18 cellular contexts compared by ENCODE assay signal in genomic region chrX:28920554-28920953, GRCh38.
A peak's percentile ranks its signal among the peaks of the same experiment; 100 is the strongest.
DNase-seq lines count a peak whose midpoint lies in the region; ATAC-seq and TF ChIP-seq lines count a peak whose summit lies in the region.
"Had no signal": no experiment of that assay in that cellular context is flagged by ENCODE, and none has a peak within 500 bp of the region (broad histone marks: within the 10 kb centered on the region; RNA-seq: fewer than 3 reads in every experiment).

No MANE protein-coding gene starts in this region.

- H3K9ac ChIP-seq in HCT116 (ENCODE audit: low read length), result no peak overlapping the region
- H3K9ac ChIP-seq: KMS-11 had no signal

- no peaks in the 10 kb centered on the region for H3K9me3 ChIP-seq in HCT116 (ENCODE audit: control insufficient read depth in 1 of 2, insufficient read depth in 1 of 2, low read depth in 1 of 2, low read length in 2 of 2)
- H3K9me3 ChIP-seq: stomach had no signal

- H3K27me3 Mint-ChIP-seq in osteocyte (ENCODE audit: unreplicated experiment), result no peaks in the 10 kb centered on the region

- DNase-seq in HCT116 (ENCODE audit: low read depth, low spot score), result no peak
- peak; percentile 88 for DNase-seq in NCI-H2107 treated with DMSO at 0.1 percent for 48 hours (lab: John Stamatoyannopoulos, UW; ENCODE audit: unreplicated experiment)
- DNase-seq in amniotic epithelial cell (ENCODE audit: low read depth), result peak; percentile 13
- DNase-seq in medulla oblongata (ENCODE audit: extremely low spot score), result peak; percentile 37
- DNase-seq in activated naive CD4-positive, alpha-beta T cell treated with anti-CD3 and anti-CD28 coated beads, Interleukin-2, amount 50 U/mL, for 72 hours (ENCODE audit: low spot score in 2 of 2), result no peak
- no peak for DNase-seq in osteocyte (ENCODE audit: extremely low spot score, unreplicated experiment)
- DNase-seq in omental fat pad (ENCODE audit: low spot score), result no peak
- DNase-seq: activated CD8-positive, alpha-beta memory T cell treated with anti-CD3 and anti-CD28 coated beads, Interleukin-2, amount 50 U/mL, for 4 hours; cortex of kidney; foreskin fibroblast; kidney; right cardiac atrium; stimulated activated CD4-positive, alpha-beta T cell treated with anti-CD3 and anti-CD28 coated beads, Interleukin-4, amount 100 ng/mL, for 24 hours; stomach had no signal

- ATAC-seq in HCT116, result no peak
- no peak for ATAC-seq in activated naive CD4-positive, alpha-beta T cell treated with anti-CD3 and anti-CD28 coated beads, Interleukin-2, amount 50 U/mL, for 72 hours
- no peak for ATAC-seq in HG02870 (IDR thresholded peaks at IDR 0.05; ENCODE audit: unreplicated experiment)
- no peak for ATAC-seq in omental fat pad (ENCODE audit: low FRiP score)
- ATAC-seq: right cardiac atrium had no signal

- H3K27ac ChIP-seq in HCT116 (ENCODE audit: low read depth, low read length), result no peak overlapping the region
- H3K27ac ChIP-seq: C4-2B, KMS-11, stomach, VCaP had no signal

- H3K9me2 ChIP-seq in HCT116 (ENCODE audit: insufficient read depth), result no peaks in the 10 kb centered on the region

- H2AFZ ChIP-seq in HCT116 (ENCODE audit: low read depth, low read length, poor library complexity, severe bottlenecking), result no peak overlapping the region

- BruUV-seq in HCT116 (replicated peaks; lab: Mats Ljungman, UMichigan), result TSS peak; percentile 7

- H3K79me2 ChIP-seq in HCT116 (ENCODE audit: insufficient read depth, low read length), result no peaks in the 10 kb centered on the region

- no peaks in the 10 kb centered on the region for H4K20me1 ChIP-seq in HCT116 (ENCODE audit: insufficient read depth)

- no peak for TF ChIP-seq POLR2A in HCT116 (IDR thresholded peaks at IDR 0.05; ENCODE audit: borderline replicate concordance, extremely low read depth, insufficient read depth, insufficient read length)

- TF ChIP-seq RAD21 in HCT116 (IDR thresholded peaks at IDR 0.05; ENCODE audit: low read depth), result no peak

- H3K4me2 ChIP-seq in HCT116 (ENCODE audit: low read length), result no peak overlapping the region
- H3K4me2 ChIP-seq: KMS-11 had no signal

- no peaks in the 10 kb centered on the region for H3K27me3 ChIP-seq in HCT116 (ENCODE audit: insufficient read depth, low read length)
- H3K27me3 ChIP-seq: stomach had no signal

- no peaks in the 10 kb centered on the region for H3K36me3 Mint-ChIP-seq in activated naive CD4-positive, alpha-beta T cell treated with anti-CD3 and anti-CD28 coated beads, Interleukin-2, amount 50 U/mL, for 72 hours
- no peaks in the 10 kb centered on the region for H3K36me3 Mint-ChIP-seq in osteocyte (ENCODE audit: unreplicated experiment)

- peaks cover 0 to 3% of the 10 kb centered on the region in 2 donors for H3K9me3 Mint-ChIP-seq in activated naive CD4-positive, alpha-beta T cell treated with anti-CD3 and anti-CD28 coated beads, Interleukin-2, amount 50 U/mL, for 72 hours
- H3K9me3 Mint-ChIP-seq in osteocyte (ENCODE audit: unreplicated experiment), result no peaks in the 10 kb centered on the region

- RAD21 ChIA-PET in HCT116 (lab: Charles Lee; ENCODE audit: low non-redundant PET in 1 of 2, low total read pairs in 2 of 2, uncharacterized antibody in 2 of 2, unreplicated experiment in 2 of 2), result no interaction called here

- POLR2A ChIA-PET in HCT116 (lab: Charles Lee), result no interaction called here

- no peaks in the 10 kb centered on the region for H3K36me3 ChIP-seq in HCT116 (ENCODE audit: control insufficient read depth in 1 of 2, insufficient read depth in 2 of 2, low read length in 2 of 2)
- H3K36me3 ChIP-seq: stomach had no signal

- no peak overlapping the region for H3K4me3 Mint-ChIP-seq in osteocyte (ENCODE audit: unreplicated experiment)

- CTCF ChIA-PET in HCT116 (lab: Charles Lee), result no interaction called here

- intact Hi-C loops in HCT116 (cut with micrococcal nuclease), result no loop called here

- H3K4me1 ChIP-seq in HCT116 (ENCODE audit: control insufficient read depth in 1 of 2, insufficient read depth in 2 of 2, low read length in 2 of 2), result peaks cover 0 to 2% of the 10 kb centered on the region in 2 experiments; a peak in 1 of 4 replicates
- H3K4me1 ChIP-seq: stomach had no signal

- no peak overlapping the region for H3K4me3 ChIP-seq in HCT116 (replicated peaks in 1 of 2; ENCODE audit: low read depth in 1 of 2, low read length in 2 of 2)
- H3K4me3 ChIP-seq: stomach had no signal

- no peak overlapping the region for H3K27ac Mint-ChIP-seq in activated naive CD4-positive, alpha-beta T cell treated with anti-CD3 and anti-CD28 coated beads, Interleukin-2, amount 50 U/mL, for 72 hours
- H3K27ac Mint-ChIP-seq in osteocyte (ENCODE audit: unreplicated experiment), result no peak overlapping the region

- H3K4me1 Mint-ChIP-seq in osteocyte (ENCODE audit: unreplicated experiment), result no peaks in the 10 kb centered on the region

- TF ChIP-seq CTCF in HCT116 (IDR thresholded peaks at IDR 0.05 in 2 of 3, conservative IDR thresholded peaks at IDR 0.05 in 1 of 3; ENCODE audit: borderline replicate concordance in 1 of 3, insufficient read depth in 1 of 3, low read depth in 2 of 3, low read length in 2 of 3) (no peak), osteocyte (IDR thresholded peaks at IDR 0.05) (no peak), omental fat pad (IDR thresholded peaks at IDR 0.05) (no peak)

TF ChIP-seq in HCT116, 20 proteins besides CTCF, POLR2A, EP300 and RAD21:
- TF ChIP-seq ZNF274 (IDR thresholded peaks at IDR 0.05; ENCODE audit: low read depth, low read length), result no peak
- TF ChIP-seq SRF (IDR thresholded peaks at IDR 0.05; ENCODE audit: low read depth), result no peak
- no peak for TF ChIP-seq YY1 (IDR thresholded peaks at IDR 0.05; ENCODE audit: extremely low read depth, insufficient replicate concordance, low read depth, low read length)
- TF ChIP-seq TCF7L2 (IDR thresholded peaks at IDR 0.05; ENCODE audit: borderline replicate concordance, extremely low read depth, insufficient read depth, insufficient read length), result no peak
- no peak for TF ChIP-seq EGR1 (IDR thresholded peaks at IDR 0.05; ENCODE audit: low read depth)
- no peak for TF ChIP-seq POLR2AphosphoS5 (IDR thresholded peaks at IDR 0.05; ENCODE audit: low read depth, low read length)
- TF ChIP-seq ZFX (IDR thresholded peaks at IDR 0.05), result no peak
- TF ChIP-seq ATF3 (IDR thresholded peaks at IDR 0.05), result no peak
- no peak for TF ChIP-seq EZH2 (IDR thresholded peaks at IDR 0.05)
- TF ChIP-seq ELF1 (IDR thresholded peaks at IDR 0.05; ENCODE audit: borderline replicate concordance, low read depth), result no peak
- no peak for TF ChIP-seq ZBTB33 (IDR thresholded peaks at IDR 0.05; ENCODE audit: extremely low read depth, insufficient replicate concordance, low read length)
- TF ChIP-seq CBX3 (IDR thresholded peaks at IDR 0.05; ENCODE audit: low read depth), result no peak
- no peak for TF ChIP-seq MAX (IDR thresholded peaks at IDR 0.05)
- TF ChIP-seq REST (IDR thresholded peaks at IDR 0.05; ENCODE audit: low read depth), result no peak
- TF ChIP-seq SP1 (IDR thresholded peaks at IDR 0.05; ENCODE audit: low read depth), result no peak
TF ChIP-seq in HCT116: peak in this region for 0.

Comparison
In these comparisons a context has a peak if more than half of its experiments do, and no peak if none do; other contexts are left out.
1. DNase-seq: peak in NCI-H2107 treated with DMSO at 0.1 percent for 48 hours (single experiment), amniotic epithelial cell (single experiment) and medulla oblongata (single experiment); none in HCT116 (single experiment), activated naive CD4-positive, alpha-beta T cell treated with anti-CD3 and anti-CD28 coated beads, Interleukin-2, amount 50 U/mL, for 72 hours (0 of 2), osteocyte (single experiment) and omental fat pad (single experiment).